Comparison of ENCODE assay signal across 19 cellular contexts in the genomic region with DNA sequence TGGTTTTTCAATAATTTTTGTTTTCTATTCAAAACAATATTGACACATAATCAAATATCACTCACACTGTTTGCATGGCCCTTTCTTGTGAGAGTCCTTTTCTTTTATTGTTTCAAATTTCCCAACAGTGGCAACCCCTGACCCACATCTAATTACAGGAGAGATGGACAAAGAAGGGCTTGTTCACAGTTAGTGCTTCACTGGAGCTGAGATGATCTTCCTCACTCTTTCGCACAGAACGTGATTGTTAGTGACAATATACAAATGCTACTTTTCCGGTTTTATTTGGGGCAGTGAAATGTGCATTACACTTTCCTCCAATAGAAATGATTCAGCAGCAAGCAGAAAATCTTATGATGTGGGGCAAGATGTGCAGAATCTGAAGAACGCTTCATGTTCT.
"Had no signal": no experiment of that assay in that cellular context is flagged by ENCODE, and none has a peak within 500 bp of the region (broad histone marks: within the 10 kb centered on the region; RNA-seq: fewer than 3 reads in every experiment).

No MANE protein-coding gene starts in this region.

- H3K27ac ChIP-seq: heart right ventricle, neutrophil, right atrium auricular region, stomach, thoracic aorta, upper lobe of left lung, vagina had no signal

- DNase-seq: cortex of kidney; dorsolateral prefrontal cortex; effector CD8-positive, alpha-beta T cell; heart right ventricle; hypothalamus; islet precursor cell; mammary epithelial cell; mucosa of descending colon; naive thymus-derived CD8-positive, alpha-beta T cell; posterior cingulate gyrus; small intestine; stimulated activated CD4-positive, alpha-beta T cell treated with anti-CD3 and anti-CD28 coated beads, Interleukin-12 subunit alpha, Interleukin-12 subunit beta, amount 100 ng/mL, for 4 hours; stimulated activated naive CD4-positive, alpha-beta T cell; stomach; upper lobe of left lung had no signal

- H3K27me3 ChIP-seq: dorsolateral prefrontal cortex, heart right ventricle, neutrophil, right atrium auricular region, stomach, upper lobe of left lung, vagina had no signal

- H3K4me1 ChIP-seq: heart right ventricle, right atrium auricular region, stomach, upper lobe of left lung, vagina had no signal

- H3K36me3 ChIP-seq: heart right ventricle, neutrophil, right atrium auricular region, stomach, thoracic aorta, upper lobe of left lung, vagina had no signal

- H3K4me3 ChIP-seq: heart right ventricle, mucosa of descending colon, right atrium auricular region, stomach, thoracic aorta, upper lobe of left lung, vagina had no signal

- H3K9me3 ChIP-seq: mucosa of descending colon, neutrophil, thoracic aorta, vagina had no signal
